ENCODE assay signal across 12 cellular contexts in genomic region chr7:120998525-120998924, GRCh38.
"Had no signal": no experiment of that assay in that cellular context is flagged by ENCODE, and none has a peak within 500 bp of the region (broad histone marks: within the 10 kb centered on the region; RNA-seq: fewer than 3 reads in every experiment).

No MANE protein-coding gene starts in this region.

- DNase-seq: activated CD4-positive, alpha-beta T cell treated with anti-CD3 and anti-CD28 coated beads for 1 hour; activated CD4-positive, alpha-beta T cell treated with anti-CD3 and anti-CD28 coated beads, Interleukin-2, amount 50 U/mL, for 48 hours; activated CD8-positive, alpha-beta memory T cell treated with anti-CD3 and anti-CD28 coated beads, Interleukin-2, amount 10 ng/mL, durations not matched to agents 7 days and 5 days; activated effector memory CD4-positive, alpha-beta T cell treated with anti-CD3 and anti-CD28 coated beads, Interleukin-2, amount 50 U/mL, for 16 hours; activated T-cell treated with anti-CD3 and anti-CD28 coated beads, Interleukin-2, amount 50 U/mL, for 24 hours; brain microvascular endothelial cell; foreskin fibroblast; retina; stimulated activated naive B cell treated with anti-CD40 and anti-IgM and Interleukin-4, amounts not matched to agents 10 μg/mL and 1 μg/mL and 100 μg/mL, for 72 hours had no signal

- H3K9me3 ChIP-seq: pancreas had no signal

- H3K27ac Mint-ChIP-seq: activated CD8-positive, alpha-beta memory T cell treated with anti-CD3 and anti-CD28 coated beads, Interleukin-2, amount 10 ng/mL, durations not matched to agents 7 days and 5 days; activated naive CD8-positive, alpha-beta T cell; activated T-cell treated with anti-CD3 and anti-CD28 coated beads, Interleukin-2, amount 50 U/mL, for 24 hours; stimulated activated naive B cell treated with anti-CD40 and anti-IgM and Interleukin-4, amounts not matched to agents 10 μg/mL and 1 μg/mL and 100 μg/mL, for 72 hours; T-helper 2 cell treated with Interferon-gamma antibody and Interleukin-4, amounts not matched to agents 5 μg/mL and 100 μg/mL, for 36 hours had no signal

- H3K4me3 ChIP-seq: pancreas had no signal

- H3K4me1 ChIP-seq: pancreas had no signal

- H3K9me3 Mint-ChIP-seq: activated T-cell treated with anti-CD3 and anti-CD28 coated beads, Interleukin-2, amount 50 U/mL, for 24 hours; stimulated activated naive B cell treated with anti-CD40 and anti-IgM and Interleukin-4, amounts not matched to agents 10 μg/mL and 1 μg/mL and 100 μg/mL, for 72 hours; T-helper 2 cell treated with Interferon-gamma antibody and Interleukin-4, amounts not matched to agents 5 μg/mL and 100 μg/mL, for 36 hours had no signal

- H3K27ac ChIP-seq: brain microvascular endothelial cell, pancreas had no signal

- H3K27me3 ChIP-seq: brain microvascular endothelial cell, pancreas had no signal

- H3K4me3 Mint-ChIP-seq: activated CD8-positive, alpha-beta memory T cell treated with anti-CD3 and anti-CD28 coated beads, Interleukin-2, amount 10 ng/mL, durations not matched to agents 7 days and 5 days; activated naive CD8-positive, alpha-beta T cell; activated T-cell treated with anti-CD3 and anti-CD28 coated beads, Interleukin-2, amount 50 U/mL, for 24 hours; stimulated activated naive B cell treated with anti-CD40 and anti-IgM and Interleukin-4, amounts not matched to agents 10 μg/mL and 1 μg/mL and 100 μg/mL, for 72 hours; T-helper 2 cell treated with Interferon-gamma antibody and Interleukin-4, amounts not matched to agents 5 μg/mL and 100 μg/mL, for 36 hours had no signal

- H3K36me3 Mint-ChIP-seq: activated CD8-positive, alpha-beta memory T cell treated with anti-CD3 and anti-CD28 coated beads, Interleukin-2, amount 10 ng/mL, durations not matched to agents 7 days and 5 days; activated naive CD8-positive, alpha-beta T cell; stimulated activated naive B cell treated with anti-CD40 and anti-IgM and Interleukin-4, amounts not matched to agents 10 μg/mL and 1 μg/mL and 100 μg/mL, for 72 hours had no signal

- H3K36me3 ChIP-seq: brain microvascular endothelial cell, pancreas had no signal
